9 cellular contexts compared by ENCODE assay signal in genomic region chr3:138936763-138937689, GRCh38. TPM values are rescaled to one million over a fixed set of nuclear protein-coding genes. Genes with fewer than 3 reads are reported as not detected.
A peak's percentile ranks its signal among the peaks of the same experiment; 100 is the strongest.
DNase-seq lines count a peak whose midpoint lies in the region; ATAC-seq and TF ChIP-seq lines count a peak whose summit lies in the region.
"Had no signal": no experiment of that assay in that cellular context is flagged by ENCODE, and none has a peak within 500 bp of the region (broad histone marks: within the 10 kb centered on the region; RNA-seq: fewer than 3 reads in every experiment).

No MANE protein-coding gene starts in this region.

- peak overlapping the region; percentile 72 to 92 for H3K4me3 Mint-ChIP-seq in CD14-positive monocyte

- H3K36me3 ChIP-seq in Loucy (ENCODE audit: insufficient read depth, low read length): no peaks in the 10 kb centered on the region
- no peaks in the 10 kb centered on the region for H3K36me3 ChIP-seq in effector memory CD4-positive, alpha-beta T cell (ENCODE audit: control insufficient read depth, insufficient read depth, low read length)
- no peaks in the 10 kb centered on the region for H3K36me3 ChIP-seq in neural cell (ENCODE audit: insufficient read depth, low read length)

- ATAC-seq in HG03097 (IDR thresholded peaks at IDR 0.05; ENCODE audit: low FRiP score, unreplicated experiment) (no peak), GM21390 (IDR thresholded peaks at IDR 0.05; ENCODE audit: unreplicated experiment) (no peak)

- H3K4me3 ChIP-seq in Loucy (ENCODE audit: low read length, poor library complexity, severe bottlenecking) (peak overlapping the region; percentile 70), neural cell (ENCODE audit: low read length) (peak overlapping the region; percentile 70)
- peak overlapping the region; percentile 43 for H3K4me3 ChIP-seq in effector memory CD4-positive, alpha-beta T cell (ENCODE audit: insufficient read depth, low read depth, low read length, poor library complexity, severe bottlenecking)

- H3K36me3 Mint-ChIP-seq in CD14-positive monocyte: peaks cover 6 to 11% of the 10 kb centered on the region in 2 donors

- no peak for TF ChIP-seq EP300 in neural cell (conservative IDR thresholded peaks at IDR 0.05; ENCODE audit: poor library complexity, severe bottlenecking)

- H3K9me3 ChIP-seq in Loucy (ENCODE audit: insufficient read depth, low read depth, low read length): no peaks in the 10 kb centered on the region
- H3K9me3 ChIP-seq in effector memory CD4-positive, alpha-beta T cell (ENCODE audit: control insufficient read depth, low read length): no peaks in the 10 kb centered on the region
- no peaks in the 10 kb centered on the region for H3K9me3 ChIP-seq in neural cell (ENCODE audit: low read length)

- H3K9ac ChIP-seq in Loucy (ENCODE audit: low read depth, low read length, poor library complexity, severe bottlenecking) (peak overlapping the region; percentile 45), neural cell (ENCODE audit: low read length) (no peak overlapping the region)

- peaks cover 43% of the 10 kb centered on the region for H3K4me1 Mint-ChIP-seq in CD14-positive monocyte

- intact Hi-C loops in CD14-positive monocyte (cut with micrococcal nuclease): loop anchor here in 1 of 2 donors (2.0 kb wide), 1 partner anchor 392 kb away; no protein-coding TSS in a partner anchor

- TF ChIP-seq CTCF in CD14-positive monocyte (IDR thresholded peaks at IDR 0.05) (no peak), Loucy (conservative IDR thresholded peaks at IDR 0.05; ENCODE audit: low read length) (no peak), neural cell (IDR thresholded peaks at IDR 0.05; ENCODE audit: poor library complexity, severe bottlenecking) (no peak)

- H3K9me3 Mint-ChIP-seq in CD14-positive monocyte: peaks cover 0 to 31% (median 12%) of the 10 kb centered on the region in 7 donors

- H4K20me1 ChIP-seq in Loucy (ENCODE audit: insufficient read depth, low read length, poor library complexity, severe bottlenecking) (no peaks in the 10 kb centered on the region), neural cell (ENCODE audit: insufficient read depth) (no peaks in the 10 kb centered on the region)

- H3K79me2 ChIP-seq in Loucy (ENCODE audit: insufficient read depth, low read length) (no peaks in the 10 kb centered on the region), neural cell (replicated peaks; ENCODE audit: insufficient read depth, low read length) (no peaks in the 10 kb centered on the region)

- DNase-seq in CD14-positive monocyte (ENCODE audit: low spot score) (no peak), NCI-H1694 treated with DMSO at 0.1 percent for 48 hours (lab: John Stamatoyannopoulos, UW) (no peak)
- DNase-seq in effector memory CD4-positive, alpha-beta T cell: no peak
- DNase-seq in stimulated activated CD4-positive, alpha-beta T cell treated with anti-CD3 and anti-CD28 coated beads, Interleukin-12 subunit alpha, Interleukin-12 subunit beta, amount 100 ng/mL, for 4 hours: no peak
- DNase-seq: NCI-H446 treated with DMSO at 0.1 percent for 48 hours had no signal

- no peaks in the 10 kb centered on the region for H3K4me1 ChIP-seq in Loucy (ENCODE audit: insufficient read depth, low read length, poor library complexity, severe bottlenecking)
- H3K4me1 ChIP-seq in effector memory CD4-positive, alpha-beta T cell (ENCODE audit: control insufficient read depth, insufficient read depth, low read length, poor library complexity, severe bottlenecking): peaks cover 41% of the 10 kb centered on the region

- peak overlapping the region; percentile 88; the same call in 1 of the 2 replicates for H2AFZ ChIP-seq in Loucy (ENCODE audit: low read length)
- H2AFZ ChIP-seq in neural cell (ENCODE audit: low read depth, low read length): no peak overlapping the region

- H3F3A ChIP-seq in Loucy (ENCODE audit: low read depth): no peaks in the 10 kb centered on the region
- no peaks in the 10 kb centered on the region for H3F3A ChIP-seq in neural cell (ENCODE audit: insufficient read depth, low read length, poor library complexity, severe bottlenecking)

- peaks cover 76 to 95% (median 90%) of the 10 kb centered on the region in 3 donors for H3K27me3 Mint-ChIP-seq in CD14-positive monocyte (ENCODE audit: low read depth in 3 of 3)

- H3K4me2 ChIP-seq in Loucy (ENCODE audit: low read depth, low read length, poor library complexity, severe bottlenecking) (peak overlapping the region; percentile 69), neural cell (ENCODE audit: low read length) (no peak overlapping the region)

- H3K27ac Mint-ChIP-seq in CD14-positive monocyte: peak overlapping the region in 1 of 7 donors; percentile 25

- TF ChIP-seq RAD21 in neural cell (conservative IDR thresholded peaks at IDR 0.05): no peak

- no peaks in the 10 kb centered on the region for H3K27me3 ChIP-seq in Loucy (ENCODE audit: insufficient read depth, low read length, poor library complexity, severe bottlenecking)
- H3K27me3 ChIP-seq in effector memory CD4-positive, alpha-beta T cell (replicated peaks; ENCODE audit: control insufficient read depth, insufficient read depth, low read length, poor library complexity, severe bottlenecking): peaks cover 64% of the 10 kb centered on the region
- peaks cover 89% of the 10 kb centered on the region for H3K27me3 ChIP-seq in neural cell (ENCODE audit: insufficient read depth, low read depth, low read length)

- H3K9me2 ChIP-seq in Loucy (replicated peaks; ENCODE audit: low read depth, low read length): no peaks in the 10 kb centered on the region
- no peaks in the 10 kb centered on the region for H3K9me2 ChIP-seq in neural cell (ENCODE audit: insufficient read depth, low read length)

- H3K27ac ChIP-seq in effector memory CD4-positive, alpha-beta T cell (ENCODE audit: insufficient read depth, low read length, poor library complexity, severe bottlenecking): no peak overlapping the region
- H3K27ac ChIP-seq in neural cell (ENCODE audit: low read length): no peak overlapping the region

TF ChIP-seq in neural cell, 6 proteins besides CTCF, POLR2A, EP300 and RAD21:
- TF ChIP-seq EZH2 (IDR thresholded peaks at IDR 0.05; ENCODE audit: borderline replicate concordance, insufficient read depth, low read length, poor library complexity, severe bottlenecking): no peak
- TF ChIP-seq MXI1 (conservative IDR thresholded peaks at IDR 0.05; ENCODE audit: poor library complexity, severe bottlenecking): no peak
- TF ChIP-seq SMC3 (conservative IDR thresholded peaks at IDR 0.05; ENCODE audit: poor library complexity): no peak
- no peak for TF ChIP-seq POLR2AphosphoS5 (IDR thresholded peaks at IDR 0.05)
- TF ChIP-seq TAF1 (IDR thresholded peaks at IDR 0.05; ENCODE audit: low read depth): no peak
- no peak for TF ChIP-seq REST (IDR thresholded peaks at IDR 0.05; ENCODE audit: borderline replicate concordance)

RNA-seq across cellular contexts. Expression of gene FOXL2, which starts 9.9 kb away (rescaled TPM):
- polyA plus RNA-seq in CD14-positive monocyte: not detected
- not detected in 2 replicates for polyA plus RNA-seq in neural cell
- not detected in 2 replicates for polyA minus RNA-seq in neural cell

RNA-seq across cellular contexts. Expression of gene FOXL2NB, which starts 10.0 kb away (rescaled TPM):
- polyA plus RNA-seq in CD14-positive monocyte: not detected
- polyA plus RNA-seq in neural cell: not detected in 2 replicates
- polyA minus RNA-seq in neural cell: not detected in 2 replicates
